In the genomic region with DNA sequence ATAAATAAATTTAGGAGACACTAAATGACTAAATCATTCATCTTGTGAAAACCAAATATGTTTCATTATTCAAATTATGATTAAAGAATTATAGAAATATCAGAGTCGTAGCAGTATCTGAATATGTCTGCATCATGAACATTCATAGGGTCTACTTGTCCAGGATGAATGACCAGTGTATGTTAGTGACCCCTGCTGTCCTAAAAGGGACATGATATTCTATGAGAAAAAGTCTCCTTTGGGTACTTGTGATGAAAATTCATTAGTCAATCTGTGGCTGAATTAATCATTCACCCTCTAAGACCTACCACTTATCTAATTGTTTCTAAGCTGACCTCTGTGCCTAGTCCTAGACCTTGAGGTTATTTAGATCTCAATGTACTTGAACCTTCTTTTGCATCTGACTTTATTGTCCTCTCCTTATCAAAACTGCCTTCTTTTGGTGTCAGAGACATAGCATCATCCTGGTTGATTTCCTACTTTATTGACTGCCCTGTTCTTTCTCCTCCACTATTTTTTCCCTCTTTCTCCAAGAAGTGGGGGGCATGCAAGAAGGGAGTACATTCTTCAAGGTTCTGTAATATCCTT, we compare ENCODE assay signal across 8 cellular contexts.
DNase-seq lines count a peak whose midpoint lies in the region; ATAC-seq and TF ChIP-seq lines count a peak whose summit lies in the region.

No MANE protein-coding gene starts in this region.

- CTCF ChIA-PET in AG04449 (lab: Yijun Ruan, JAX) (interaction anchor here (1.5 to 1.6 kb wide), 2 partner anchors 10 to 883 kb away, joined by 3 read pairs; no protein-coding TSS in a partner anchor), RWPE1 (lab: Yijun Ruan, JAX) (no interaction called here)

- H3K9me3 ChIP-seq in testis = no peaks in the 10 kb centered on the region

- peaks cover 3% of the 10 kb centered on the region for H3K4me1 ChIP-seq in testis

- no peaks in the 10 kb centered on the region for H3K4me1 Mint-ChIP-seq in glutamatergic neuron (ENCODE audit: low read depth, unreplicated experiment)

- H3K9me3 Mint-ChIP-seq in glutamatergic neuron (ENCODE audit: unreplicated experiment) = no peaks in the 10 kb centered on the region

- H3K4me3 ChIP-seq in AG04449 (ENCODE audit: low read depth, low read length) (no peak overlapping the region), testis (no peak overlapping the region)

- no peaks in the 10 kb centered on the region for H3K27me3 ChIP-seq in testis

- H3K36me3 ChIP-seq in testis (ENCODE audit: low read depth, missing control alignments) = no peaks in the 10 kb centered on the region

- no peak overlapping the region for H3K27ac ChIP-seq in RWPE1
- H3K27ac ChIP-seq in testis = no peak overlapping the region

- intact Hi-C loops in testis (cut with DNase I; ENCODE audit: low total_unique reads) = no loop called here

- ATAC-seq in GM21619 (IDR thresholded peaks at IDR 0.05; ENCODE audit: unreplicated experiment) = peak; percentile 70

- H3K27ac Mint-ChIP-seq in glutamatergic neuron (ENCODE audit: unreplicated experiment) = no peak overlapping the region

- no peak overlapping the region for H3K4me3 Mint-ChIP-seq in glutamatergic neuron (ENCODE audit: unreplicated experiment)

- 58 to 60% methylated on average over 1 of the region's 1 CpG for WGBS in testis, 2 donors

- peak; percentile 1 for DNase-seq in AG04449 (ENCODE audit: low read depth, low spot score)
- DNase-seq in RWPE1 (ENCODE audit: low spot score) = peak; percentile 1
- no peak for DNase-seq in glutamatergic neuron
- DNase-seq in testis = no peak
- no peak for DNase-seq in activated effector memory CD4-positive, alpha-beta T cell treated with Interleukin-2 at 50 U/mL for 16 hours
- DNase-seq in activated naive CD4-positive, alpha-beta T cell treated with Interleukin-2 at 50 U/mL for 16 hours = no peak
- no peak for DNase-seq in OCI-M2 (lab: John Stamatoyannopoulos, UW; ENCODE audit: unreplicated experiment)

- peak; percentile 31 for TF ChIP-seq CTCF in AG04449 (IDR thresholded peaks at IDR 0.05; ENCODE audit: insufficient read depth, low read length, missing control alignments)
- TF ChIP-seq CTCF in RWPE1 (conservative IDR thresholded peaks at IDR 0.05; ENCODE audit: low read depth) = no peak
- TF ChIP-seq CTCF in glutamatergic neuron (IDR thresholded peaks at IDR 0.05; ENCODE audit: partially characterized antibody, unreplicated experiment) = peak; percentile 66
- TF ChIP-seq CTCF in testis (IDR thresholded peaks at IDR 0.05) = peak in 2 of 3 experiments; percentile 20 to 23

- TF ChIP-seq POLR2A in testis (IDR thresholded peaks at IDR 0.05) = no peak

- H3K36me3 Mint-ChIP-seq in glutamatergic neuron (ENCODE audit: unreplicated experiment) = no peaks in the 10 kb centered on the region

- no peaks in the 10 kb centered on the region for H3K27me3 Mint-ChIP-seq in glutamatergic neuron (ENCODE audit: unreplicated experiment)

- POLR2A ChIA-PET in AG04449 (lab: Yijun Ruan, JAX) = no interaction called here
- POLR2A ChIA-PET in RWPE1 (lab: Yijun Ruan, JAX; ENCODE audit: low non-redundant PET) = no interaction called here

Comparison
In these comparisons a context has a peak if more than half of its experiments do, and no peak if none do; other contexts are left out.
1. DNase-seq: peak in AG04449 (single experiment) and RWPE1 (single experiment); none in glutamatergic neuron (single experiment), testis (single experiment), activated effector memory CD4-positive, alpha-beta T cell treated with Interleukin-2 at 50 U/mL for 16 hours (single experiment), activated naive CD4-positive, alpha-beta T cell treated with Interleukin-2 at 50 U/mL for 16 hours (single experiment) and OCI-M2 (single experiment).